ENCODE assay signal across 29 cellular contexts in genomic region chr1:3034728-3035610, GRCh38. TPM values are rescaled to one million over a fixed set of nuclear protein-coding genes. Genes with fewer than 3 reads are reported as not detected.
A peak's percentile ranks its signal among the peaks of the same experiment; 100 is the strongest.
DNase-seq lines count a peak whose midpoint lies in the region; ATAC-seq and TF ChIP-seq lines count a peak whose summit lies in the region.
"Had no signal": no experiment of that assay in that cellular context is flagged by ENCODE, and none has a peak within 500 bp of the region (broad histone marks: within the 10 kb centered on the region; RNA-seq: fewer than 3 reads in every experiment).

No MANE protein-coding gene starts in this region.

- H3K4me1 ChIP-seq in left lung: no peaks in the 10 kb centered on the region
- H3K4me1 ChIP-seq: SJSA1, vagina had no signal

- H3K27ac Mint-ChIP-seq in natural killer cell treated with Interleukin-12 subunit alpha and Interleukin-12 subunit beta and Interleukin-15 and Interleukin-18, amount 100 ng/mL, for 72 hours: no peak overlapping the region
- H3K27ac Mint-ChIP-seq in natural killer cell: no peak overlapping the region
- H3K27ac Mint-ChIP-seq in activated CD4-positive, alpha-beta T cell treated with anti-CD3 and anti-CD28 coated beads, Interleukin-2, amount 10 ng/mL, durations not matched to agents 24 days and 14 days: no peak overlapping the region
- H3K27ac Mint-ChIP-seq: activated naive CD8-positive, alpha-beta T cell had no signal

- H3K36me3 Mint-ChIP-seq in natural killer cell treated with Interleukin-12 subunit alpha and Interleukin-12 subunit beta and Interleukin-15 and Interleukin-18, amount 100 ng/mL, for 72 hours: no peaks in the 10 kb centered on the region
- no peaks in the 10 kb centered on the region for H3K36me3 Mint-ChIP-seq in natural killer cell
- H3K36me3 Mint-ChIP-seq in activated CD4-positive, alpha-beta T cell treated with anti-CD3 and anti-CD28 coated beads, Interleukin-2, amount 10 ng/mL, durations not matched to agents 24 days and 14 days (ENCODE audit: low read depth): no peaks in the 10 kb centered on the region
- H3K36me3 Mint-ChIP-seq: activated naive CD8-positive, alpha-beta T cell had no signal

- H3K27me3 ChIP-seq in left lung: peaks cover 0 to 61% of the 10 kb centered on the region in 2 donors
- H3K27me3 ChIP-seq: testis, vagina had no signal

- ATAC-seq in natural killer cell treated with Interleukin-12 subunit alpha and Interleukin-12 subunit beta and Interleukin-15 and Interleukin-18, amount 100 ng/mL, for 72 hours: no peak
- ATAC-seq in natural killer cell (no peak), left lung (peak; percentile 21), sciatic nerve (peak; percentile 40), GM21528 (IDR thresholded peaks at IDR 0.05; ENCODE audit: low FRiP score, unreplicated experiment) (no peak)
- ATAC-seq: left lobe of liver had no signal

- no peaks in the 10 kb centered on the region for H3K9me3 ChIP-seq in left lung
- H3K9me3 ChIP-seq: SJSA1, testis, vagina had no signal

- H3K27ac ChIP-seq in left lung: no peak overlapping the region
- H3K27ac ChIP-seq: SJSA1, skin epidermis, testis, vagina had no signal

- H3K4me3 Mint-ChIP-seq in natural killer cell treated with Interleukin-12 subunit alpha and Interleukin-12 subunit beta and Interleukin-15 and Interleukin-18, amount 100 ng/mL, for 72 hours: no peak overlapping the region
- no peak overlapping the region for H3K4me3 Mint-ChIP-seq in natural killer cell
- no peak overlapping the region for H3K4me3 Mint-ChIP-seq in activated CD4-positive, alpha-beta T cell treated with anti-CD3 and anti-CD28 coated beads, Interleukin-2, amount 10 ng/mL, durations not matched to agents 24 days and 14 days
- H3K4me3 Mint-ChIP-seq: activated naive CD8-positive, alpha-beta T cell had no signal

- no peaks in the 10 kb centered on the region for H3K9me3 Mint-ChIP-seq in natural killer cell treated with Interleukin-12 subunit alpha and Interleukin-12 subunit beta and Interleukin-15 and Interleukin-18, amount 100 ng/mL, for 72 hours
- no peaks in the 10 kb centered on the region for H3K9me3 Mint-ChIP-seq in natural killer cell
- H3K9me3 Mint-ChIP-seq in activated CD4-positive, alpha-beta T cell treated with anti-CD3 and anti-CD28 coated beads, Interleukin-2, amount 10 ng/mL, durations not matched to agents 24 days and 14 days: no peaks in the 10 kb centered on the region

- TF ChIP-seq CTCF in natural killer cell (IDR thresholded peaks at IDR 0.05): no peak
- TF ChIP-seq CTCF in left lung (IDR thresholded peaks at IDR 0.05): no peak

- intact Hi-C loops in natural killer cell (cut with micrococcal nuclease): no loop called here
- intact Hi-C loops in left lung (cut with DNase I): no loop called here
- intact Hi-C loops in sciatic nerve (cut with DNase I): no loop called here
- intact Hi-C loops in activated CD4-positive, alpha-beta T cell treated with anti-CD3 and anti-CD28 coated beads, Interleukin-2, amount 10 ng/mL, durations not matched to agents 24 days and 14 days (cut with micrococcal nuclease): no loop called here

- peak; percentile 55 for DNase-seq in natural killer cell treated with Interleukin-12 subunit alpha and Interleukin-12 subunit beta and Interleukin-15 and Interleukin-18, amount 100 ng/mL, for 72 hours (ENCODE audit: low spot score)
- no peak for DNase-seq in natural killer cell
- DNase-seq in left lung: peak in 1 of 2 donors; percentile 30
- peak; percentile 57 for DNase-seq in sciatic nerve (ENCODE audit: low spot score)
- DNase-seq in activated CD4-positive, alpha-beta T cell treated with anti-CD3 and anti-CD28 coated beads, Interleukin-2, amount 10 ng/mL, durations not matched to agents 24 days and 14 days: no peak
- DNase-seq in SW480 (ENCODE audit: low spot score): no peak
- DNase-seq: activated CD4-positive, alpha-beta T cell treated with anti-CD3 and anti-CD28 coated beads, Interleukin-2, amount 50 U/mL, for 4 hours; activated CD4-positive, CD25-positive, alpha-beta regulatory T cell; DMS153; effector memory CD4-positive, alpha-beta T cell; mesendoderm; NCI-H1048; NCI-H446 treated with DMSO at 0.1 percent for 48 hours; NCI-H774; stimulated activated naive CD4-positive, alpha-beta T cell treated with Interleukin-2 at 50 U/mL for 16 hours; testis had no signal

- H3K27me3 Mint-ChIP-seq in natural killer cell treated with Interleukin-12 subunit alpha and Interleukin-12 subunit beta and Interleukin-15 and Interleukin-18, amount 100 ng/mL, for 72 hours: no peaks in the 10 kb centered on the region
- no peaks in the 10 kb centered on the region for H3K27me3 Mint-ChIP-seq in natural killer cell (ENCODE audit: low read depth in 2 of 2)
- H3K27me3 Mint-ChIP-seq in activated CD4-positive, alpha-beta T cell treated with anti-CD3 and anti-CD28 coated beads, Interleukin-2, amount 10 ng/mL, durations not matched to agents 24 days and 14 days: no peaks in the 10 kb centered on the region
- H3K27me3 Mint-ChIP-seq: activated naive CD8-positive, alpha-beta T cell had no signal

- H3K4me3 ChIP-seq in left lung: no peak overlapping the region
- H3K4me3 ChIP-seq: coronary artery, SJSA1, skin epidermis, testis, vagina had no signal

- no peaks in the 10 kb centered on the region for H3K4me1 Mint-ChIP-seq in natural killer cell treated with Interleukin-12 subunit alpha and Interleukin-12 subunit beta and Interleukin-15 and Interleukin-18, amount 100 ng/mL, for 72 hours (ENCODE audit: low read depth in 2 of 2)
- H3K4me1 Mint-ChIP-seq in natural killer cell: no peaks in the 10 kb centered on the region
- no peaks in the 10 kb centered on the region for H3K4me1 Mint-ChIP-seq in activated CD4-positive, alpha-beta T cell treated with anti-CD3 and anti-CD28 coated beads, Interleukin-2, amount 10 ng/mL, durations not matched to agents 24 days and 14 days

- no peaks in the 10 kb centered on the region for H3K36me3 ChIP-seq in left lung
- H3K36me3 ChIP-seq: SJSA1, vagina had no signal

RNA-seq across cellular contexts. Expression of gene ACTRT2, which starts 13.7 kb away (rescaled TPM):
- not detected for total RNA-seq in natural killer cell treated with Interleukin-12 subunit alpha and Interleukin-12 subunit beta and Interleukin-15 and Interleukin-18, amount 100 ng/mL, for 72 hours
- total RNA-seq in natural killer cell (not detected), left lung (not detected), sciatic nerve (not detected)
- not detected in 2 replicates for total RNA-seq in activated CD4-positive, alpha-beta T cell treated with anti-CD3 and anti-CD28 coated beads, Interleukin-2, amount 10 ng/mL, durations not matched to agents 24 days and 14 days
- total RNA-seq: epithelial cell of proximal tubule; glomerular endothelial cell; HT1080; left lobe of liver; pulmonary artery endothelial cell; RPMI7951; SJSA1; T-helper 1 cell treated with Interleukin-12 subunit alpha and Interleukin-12 subunit beta and Interleukin-4 antibody, amounts not matched to agents 30 ng/mL and 1 ng/mL, for 36 hours; vagina had no signal

RNA-seq across cellular contexts. Expression of gene PRDM16, which starts 34.0 kb away (rescaled TPM):
- total RNA-seq in natural killer cell treated with Interleukin-12 subunit alpha and Interleukin-12 subunit beta and Interleukin-15 and Interleukin-18, amount 100 ng/mL, for 72 hours: not detected
- total RNA-seq in natural killer cell (under 1 TPM in 2 of 3 donors, not detected in 1; 0.25 to 0.64 TPM), left lung (10 to 100 TPM; 14.9 to 18.0 TPM), sciatic nerve (31.3 TPM)
- not detected in 2 replicates for total RNA-seq in activated CD4-positive, alpha-beta T cell treated with anti-CD3 and anti-CD28 coated beads, Interleukin-2, amount 10 ng/mL, durations not matched to agents 24 days and 14 days
- total RNA-seq: HT1080, RPMI7951 had no signal

Comparison
In these comparisons a context has a peak if more than half of its experiments do, and no peak if none do; other contexts are left out.
1. DNase-seq: peak in natural killer cell treated with Interleukin-12 subunit alpha and Interleukin-12 subunit beta and Interleukin-15 and Interleukin-18, amount 100 ng/mL, for 72 hours (single experiment) and sciatic nerve (single experiment); none in natural killer cell (single experiment), activated CD4-positive, alpha-beta T cell treated with anti-CD3 and anti-CD28 coated beads, Interleukin-2, amount 10 ng/mL, durations not matched to agents 24 days and 14 days (single experiment) and SW480 (single experiment).
2. ATAC-seq: peak in left lung (single experiment) and sciatic nerve (single experiment); none in natural killer cell treated with Interleukin-12 subunit alpha and Interleukin-12 subunit beta and Interleukin-15 and Interleukin-18, amount 100 ng/mL, for 72 hours (0 of 2), natural killer cell (0 of 3) and GM21528 (single experiment).
3. RNA of gene PRDM16, which starts 34.0 kb away (total RNA-seq): 31.3 TPM in sciatic nerve (single experiment) and 14.9 to 18.0 TPM in left lung; 0.25 to 0.64 TPM in natural killer cell, not detected in natural killer cell treated with Interleukin-12 subunit alpha and Interleukin-12 subunit beta and Interleukin-15 and Interleukin-18, amount 100 ng/mL, for 72 hours and not detected in activated CD4-positive, alpha-beta T cell treated with anti-CD3 and anti-CD28 coated beads, Interleukin-2, amount 10 ng/mL, durations not matched to agents 24 days and 14 days; every median in the first group is over 4 times any median in the second.